In the genomic region with DNA sequence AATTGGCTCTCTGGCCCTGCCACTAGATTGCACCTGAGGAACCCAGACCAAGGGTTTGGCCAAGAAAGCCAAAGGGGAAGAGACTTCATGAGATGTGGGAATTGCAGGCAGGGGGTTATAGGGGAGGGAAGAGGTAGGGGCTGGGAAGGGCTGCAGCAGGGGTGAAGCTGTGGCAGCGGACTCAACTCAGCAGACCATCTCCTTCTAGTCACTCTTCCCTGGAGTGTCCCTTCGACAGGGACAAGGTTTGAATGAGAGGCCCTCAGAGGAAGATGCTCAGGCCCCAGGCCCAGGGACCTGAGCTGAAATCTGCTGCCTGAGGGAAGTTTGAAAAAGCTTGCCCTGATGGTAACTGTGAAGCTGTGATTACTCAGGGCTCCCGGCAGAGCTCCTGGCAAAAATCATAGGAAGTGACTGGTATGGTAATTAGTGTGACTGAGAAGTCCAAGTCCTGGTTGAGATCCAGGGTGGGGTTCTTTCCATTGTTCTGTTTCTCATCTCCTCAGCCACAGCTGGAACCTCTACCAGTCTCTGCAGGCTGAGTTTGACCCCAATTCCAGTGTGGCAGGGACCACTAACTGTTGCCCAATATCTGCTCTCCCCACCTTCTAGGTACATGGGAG, we compare ENCODE assay signal across 20 cellular contexts.
DNase-seq lines count a peak whose midpoint lies in the region; ATAC-seq lines count a peak whose summit lies in the region.
"Had no signal": no experiment of that assay in that cellular context is flagged by ENCODE, and none has a peak within 500 bp of the region (broad histone marks: within the 10 kb centered on the region; RNA-seq: fewer than 3 reads in every experiment).

No MANE protein-coding gene starts in this region.

- H3K36me3 ChIP-seq in MG63: no peaks in the 10 kb centered on the region
- H3K36me3 ChIP-seq: colonic mucosa, heart right ventricle had no signal

- H3K27me3 ChIP-seq in MG63: no peaks in the 10 kb centered on the region
- H3K27me3 ChIP-seq: colonic mucosa had no signal

- H3K4me3 ChIP-seq in MG63: no peak overlapping the region
- H3K4me3 ChIP-seq: colonic mucosa, heart right ventricle, SK-N-MC had no signal

- no peaks in the 10 kb centered on the region for H3K9me3 ChIP-seq in MG63
- H3K9me3 ChIP-seq: colonic mucosa, heart right ventricle had no signal

- DNase-seq in EH (ENCODE audit: low read depth) (peak; percentile 78), MG63 (peak; percentile 85), ecto neural progenitor cell (ENCODE audit: low spot score) (peak; percentile 19), left lobe of liver (ENCODE audit: low spot score) (peak; percentile 18), T-helper 1 cell (no peak)
- DNase-seq: activated CD4-positive, alpha-beta T cell treated with anti-CD3 and anti-CD28 coated beads for 48 hours; activated gamma-delta T cell treated with Interleukin-2 at 50 U/mL for 16 hours; amygdala; Calu3; colonic mucosa; GDM1; heart right ventricle; naive thymus-derived CD8-positive, alpha-beta T cell; NCI-H1436 treated with DMSO at 0.1 percent for 48 hours; NCI-H82; posterior cingulate gyrus; stimulated activated naive CD8-positive, alpha-beta T cell treated with anti-CD3 and anti-CD28 coated beads, Interleukin-15, amount 100 ng/mL, for 72 hours had no signal

- no peak for ATAC-seq in left lobe of liver
- no peak for ATAC-seq in GM19324 (IDR thresholded peaks at IDR 0.05; ENCODE audit: low FRiP score, unreplicated experiment)
- no peak for ATAC-seq in GM21786 (IDR thresholded peaks at IDR 0.05; ENCODE audit: unreplicated experiment)
- ATAC-seq: naive thymus-derived CD8-positive, alpha-beta T cell; stimulated activated naive CD8-positive, alpha-beta T cell treated with anti-CD3 and anti-CD28 coated beads, Interleukin-15, amount 100 ng/mL, for 72 hours had no signal

Comparison
In these comparisons a context has a peak if more than half of its experiments do, and no peak if none do; other contexts are left out.
1. DNase-seq: peak in EH (single experiment), MG63 (single experiment), ecto neural progenitor cell (single experiment) and left lobe of liver (single experiment); none in T-helper 1 cell (0 of 5).